ENCODE assay signal across 25 cellular contexts in the genomic region with DNA sequence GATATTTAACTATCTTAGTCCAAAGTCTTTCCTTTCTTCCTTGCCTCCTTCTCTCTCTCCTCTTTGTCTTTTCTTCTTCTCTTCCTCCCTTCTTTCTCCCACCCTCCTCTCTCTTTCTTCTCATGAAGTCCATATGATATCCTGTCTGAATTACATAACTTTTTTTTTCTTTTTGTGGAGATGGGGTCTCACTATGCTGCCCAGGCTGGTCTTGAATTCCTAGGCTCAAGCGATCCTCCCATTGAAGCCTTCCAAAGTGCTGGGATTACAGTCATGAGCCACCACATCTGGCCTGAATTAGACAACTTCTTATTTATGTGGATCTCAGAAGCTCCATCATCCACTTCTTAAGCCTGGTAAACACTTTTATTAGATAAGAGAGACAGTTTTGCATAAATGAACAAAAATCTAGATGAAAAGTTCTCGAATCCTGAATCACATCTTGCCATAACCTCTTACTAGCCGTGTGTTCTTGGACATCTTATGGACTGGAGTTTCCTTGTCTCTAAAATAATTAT.
DNase-seq lines count a peak whose midpoint lies in the region; ATAC-seq and TF ChIP-seq lines count a peak whose summit lies in the region.
"Had no signal": no experiment of that assay in that cellular context is flagged by ENCODE, and none has a peak within 500 bp of the region (broad histone marks: within the 10 kb centered on the region; RNA-seq: fewer than 3 reads in every experiment).

No MANE protein-coding gene starts in this region.

- no peaks in the 10 kb centered on the region for H3K27me3 Mint-ChIP-seq in activated CD4-positive, alpha-beta T cell treated with anti-CD3 and anti-CD28 coated beads, Interleukin-2, amount 10 ng/mL, durations not matched to agents 7 days and 5 days
- H3K27me3 Mint-ChIP-seq in activated CD4-positive, alpha-beta T cell treated with anti-CD3 and anti-CD28 coated beads, Interleukin-2, amount 10 ng/mL, durations not matched to agents 24 days and 14 days, result peaks cover 4% of the 10 kb centered on the region
- H3K27me3 Mint-ChIP-seq in dendritic cell treated with granulocyte-macrophage colony-stimulating factor and Interleukin-4, amounts not matched to agents 40 ng/mL and 50 ng/mL, for 4 days, result no peaks in the 10 kb centered on the region
- H3K27me3 Mint-ChIP-seq in natural killer cell (ENCODE audit: low read depth in 2 of 2), result peaks cover 0 to 7% of the 10 kb centered on the region in 2 donors

- POLR2A ChIA-PET in activated CD4-positive, alpha-beta T cell treated with anti-CD3 and anti-CD28 coated beads, Interleukin-2, amount 10 ng/mL, durations not matched to agents 7 days and 5 days (lab: Charles Lee), result no interaction called here

- H3K36me3 Mint-ChIP-seq in activated CD4-positive, alpha-beta T cell treated with anti-CD3 and anti-CD28 coated beads, Interleukin-2, amount 10 ng/mL, durations not matched to agents 7 days and 5 days (ENCODE audit: low read depth), result peaks cover 13% of the 10 kb centered on the region
- peaks cover 14% of the 10 kb centered on the region for H3K36me3 Mint-ChIP-seq in activated CD4-positive, alpha-beta T cell treated with anti-CD3 and anti-CD28 coated beads, Interleukin-2, amount 10 ng/mL, durations not matched to agents 24 days and 14 days (ENCODE audit: low read depth)
- H3K36me3 Mint-ChIP-seq in dendritic cell treated with granulocyte-macrophage colony-stimulating factor and Interleukin-4, amounts not matched to agents 40 ng/mL and 50 ng/mL, for 4 days (ENCODE audit: low read depth), result peaks cover 45% of the 10 kb centered on the region
- H3K36me3 Mint-ChIP-seq in natural killer cell, result no peaks in the 10 kb centered on the region

- no peak overlapping the region for H3K4me3 Mint-ChIP-seq in activated CD4-positive, alpha-beta T cell treated with anti-CD3 and anti-CD28 coated beads, Interleukin-2, amount 10 ng/mL, durations not matched to agents 7 days and 5 days
- H3K4me3 Mint-ChIP-seq in activated CD4-positive, alpha-beta T cell treated with anti-CD3 and anti-CD28 coated beads, Interleukin-2, amount 10 ng/mL, durations not matched to agents 24 days and 14 days, result no peak overlapping the region
- no peak overlapping the region for H3K4me3 Mint-ChIP-seq in dendritic cell treated with granulocyte-macrophage colony-stimulating factor and Interleukin-4, amounts not matched to agents 40 ng/mL and 50 ng/mL, for 4 days
- H3K4me3 Mint-ChIP-seq in natural killer cell, result peak overlapping the region; percentile 78
- H3K4me3 Mint-ChIP-seq: endodermal cell, HFFc6 had no signal

- peaks cover 30% of the 10 kb centered on the region for H3K4me1 Mint-ChIP-seq in activated CD4-positive, alpha-beta T cell treated with anti-CD3 and anti-CD28 coated beads, Interleukin-2, amount 10 ng/mL, durations not matched to agents 7 days and 5 days
- peaks cover 34% of the 10 kb centered on the region for H3K4me1 Mint-ChIP-seq in activated CD4-positive, alpha-beta T cell treated with anti-CD3 and anti-CD28 coated beads, Interleukin-2, amount 10 ng/mL, durations not matched to agents 24 days and 14 days
- peaks cover 44% of the 10 kb centered on the region for H3K4me1 Mint-ChIP-seq in dendritic cell treated with granulocyte-macrophage colony-stimulating factor and Interleukin-4, amounts not matched to agents 40 ng/mL and 50 ng/mL, for 4 days (ENCODE audit: low read depth)
- peaks cover 66 to 71% of the 10 kb centered on the region in 2 donors for H3K4me1 Mint-ChIP-seq in natural killer cell

- no peaks in the 10 kb centered on the region for H3K79me2 ChIP-seq in Loucy (ENCODE audit: insufficient read depth, low read length)

- H2AFZ ChIP-seq in Loucy (ENCODE audit: low read length), result no peak overlapping the region

- H3K9me3 Mint-ChIP-seq in activated CD4-positive, alpha-beta T cell treated with anti-CD3 and anti-CD28 coated beads, Interleukin-2, amount 10 ng/mL, durations not matched to agents 7 days and 5 days, result peaks cover 3% of the 10 kb centered on the region
- peaks cover 4% of the 10 kb centered on the region for H3K9me3 Mint-ChIP-seq in activated CD4-positive, alpha-beta T cell treated with anti-CD3 and anti-CD28 coated beads, Interleukin-2, amount 10 ng/mL, durations not matched to agents 24 days and 14 days
- H3K9me3 Mint-ChIP-seq in dendritic cell treated with granulocyte-macrophage colony-stimulating factor and Interleukin-4, amounts not matched to agents 40 ng/mL and 50 ng/mL, for 4 days, result no peaks in the 10 kb centered on the region
- no peaks in the 10 kb centered on the region for H3K9me3 Mint-ChIP-seq in natural killer cell
- H3K9me3 Mint-ChIP-seq: endodermal cell; HFFc6; T-helper 2 cell treated with Interferon-gamma antibody and Interleukin-4, amounts not matched to agents 5 μg/mL and 100 μg/mL, for 36 hours had no signal

- intact Hi-C loops in activated CD4-positive, alpha-beta T cell treated with anti-CD3 and anti-CD28 coated beads, Interleukin-2, amount 10 ng/mL, durations not matched to agents 24 days and 14 days (cut with micrococcal nuclease), result no loop called here
- intact Hi-C loops in dendritic cell treated with granulocyte-macrophage colony-stimulating factor and Interleukin-4, amounts not matched to agents 40 ng/mL and 50 ng/mL, for 4 days (cut with micrococcal nuclease), result no loop called here
- intact Hi-C loops in natural killer cell (cut with micrococcal nuclease), result no loop called here

- no peaks in the 10 kb centered on the region for H3K9me3 ChIP-seq in Loucy (ENCODE audit: insufficient read depth, low read depth, low read length)
- H3K9me3 ChIP-seq: colonic mucosa, neutrophil, prostate gland, suprapubic skin had no signal

- ATAC-seq in natural killer cell (no peak), GM19023 (IDR thresholded peaks at IDR 0.05; ENCODE audit: unreplicated experiment) (no peak)

- H3K4me1 ChIP-seq in Loucy (ENCODE audit: insufficient read depth, low read length, poor library complexity, severe bottlenecking), result peaks cover 38% of the 10 kb centered on the region
- H3K4me1 ChIP-seq: prostate gland had no signal

- no peaks in the 10 kb centered on the region for H4K20me1 ChIP-seq in Loucy (ENCODE audit: insufficient read depth, low read length, poor library complexity, severe bottlenecking)

- no peaks in the 10 kb centered on the region for H3K36me3 ChIP-seq in Loucy (ENCODE audit: insufficient read depth, low read length)
- H3K36me3 ChIP-seq: colonic mucosa, neutrophil, prostate gland, suprapubic skin had no signal

- CTCF ChIA-PET in activated CD4-positive, alpha-beta T cell treated with anti-CD3 and anti-CD28 coated beads, Interleukin-2, amount 10 ng/mL, durations not matched to agents 7 days and 5 days (lab: Charles Lee), result no interaction called here

- H3K4me2 ChIP-seq in Loucy (ENCODE audit: low read depth, low read length, poor library complexity, severe bottlenecking), result no peak overlapping the region

- H3K4me3 ChIP-seq in Loucy (ENCODE audit: low read length, poor library complexity, severe bottlenecking), result no peak overlapping the region
- H3K4me3 ChIP-seq: colonic mucosa, prostate gland, SK-N-MC, suprapubic skin had no signal

- H3F3A ChIP-seq in Loucy (ENCODE audit: low read depth), result no peaks in the 10 kb centered on the region

- peak overlapping the region; percentile 7 for H3K27ac Mint-ChIP-seq in activated CD4-positive, alpha-beta T cell treated with anti-CD3 and anti-CD28 coated beads, Interleukin-2, amount 10 ng/mL, durations not matched to agents 7 days and 5 days
- H3K27ac Mint-ChIP-seq in activated CD4-positive, alpha-beta T cell treated with anti-CD3 and anti-CD28 coated beads, Interleukin-2, amount 10 ng/mL, durations not matched to agents 24 days and 14 days, result no peak overlapping the region
- peak overlapping the region; percentile 59 for H3K27ac Mint-ChIP-seq in dendritic cell treated with granulocyte-macrophage colony-stimulating factor and Interleukin-4, amounts not matched to agents 40 ng/mL and 50 ng/mL, for 4 days
- H3K27ac Mint-ChIP-seq in natural killer cell, result peak overlapping the region; percentile 74 to 79
- H3K27ac Mint-ChIP-seq: endodermal cell; HFFc6; T-helper 2 cell treated with Interferon-gamma antibody and Interleukin-4, amounts not matched to agents 5 μg/mL and 100 μg/mL, for 36 hours had no signal

- H3K9ac ChIP-seq in Loucy (ENCODE audit: low read depth, low read length, poor library complexity, severe bottlenecking), result peak overlapping the region; percentile 62

- H3K9me2 ChIP-seq in Loucy (replicated peaks; ENCODE audit: low read depth, low read length), result no peaks in the 10 kb centered on the region

- DNase-seq in activated CD4-positive, alpha-beta T cell treated with anti-CD3 and anti-CD28 coated beads, Interleukin-2, amount 10 ng/mL, durations not matched to agents 7 days and 5 days, result no peak
- DNase-seq in activated CD4-positive, alpha-beta T cell treated with anti-CD3 and anti-CD28 coated beads, Interleukin-2, amount 10 ng/mL, durations not matched to agents 24 days and 14 days, result no peak
- DNase-seq in natural killer cell (no peak), A172 (ENCODE audit: low spot score) (no peak), NCI-H526 (lab: John Stamatoyannopoulos, UW) (no peak)
- DNase-seq: activated CD4-positive, alpha-beta T cell treated with anti-CD3 and anti-CD28 coated beads, Interleukin-2, amount 50 U/mL, for 48 hours; activated effector memory CD4-positive, alpha-beta T cell treated with anti-CD3 and anti-CD28 coated beads, Interleukin-2, amount 50 U/mL, for 16 hours; activated T-cell treated with anti-CD3 and anti-CD28 coated beads for 4 hours; amygdala; Calu3; colonic mucosa; endodermal cell; HFFc6; kidney; NCI-H2029 treated with DMSO at 0.1 percent for 48 hours; NCI-H2227 treated with DMSO at 0.1 percent for 48 hours; NCI-H748 treated with DMSO at 0.1 percent for 48 hours had no signal

- no peaks in the 10 kb centered on the region for H3K27me3 ChIP-seq in Loucy (ENCODE audit: insufficient read depth, low read length, poor library complexity, severe bottlenecking)
- H3K27me3 ChIP-seq: colonic mucosa, neutrophil, suprapubic skin had no signal

- no peak for TF ChIP-seq CTCF in Loucy (conservative IDR thresholded peaks at IDR 0.05; ENCODE audit: low read length)
- no peak for TF ChIP-seq CTCF in natural killer cell (IDR thresholded peaks at IDR 0.05)
